Comparison of ENCODE assay signal across 8 cellular contexts in genomic region chr3:123286308-123287023, GRCh38.
DNase-seq lines count a peak whose midpoint lies in the region; ATAC-seq and TF ChIP-seq lines count a peak whose summit lies in the region.

No MANE protein-coding gene starts in this region.

- no peak overlapping the region for H3K4me3 Mint-ChIP-seq in activated T-cell treated with anti-CD3 and anti-CD28 coated beads, Interleukin-2, amount 50 U/mL, for 24 hours

- H3K27me3 ChIP-seq in SJCRH30 = no peaks in the 10 kb centered on the region; the same call in 1 of the 2 replicates
- no peaks in the 10 kb centered on the region for H3K27me3 ChIP-seq in right lobe of liver
- H3K27me3 ChIP-seq in upper lobe of right lung = no peaks in the 10 kb centered on the region

- no peaks in the 10 kb centered on the region for H3K4me1 Mint-ChIP-seq in activated T-cell treated with anti-CD3 and anti-CD28 coated beads, Interleukin-2, amount 50 U/mL, for 24 hours (ENCODE audit: low read depth)

- no peak overlapping the region for H3K27ac ChIP-seq in SJCRH30
- peak overlapping the region; percentile 29 for H3K27ac ChIP-seq in cingulate gyrus (ENCODE audit: low read depth, low read length)
- H3K27ac ChIP-seq in right lobe of liver = no peak overlapping the region
- H3K27ac ChIP-seq in upper lobe of right lung = no peak overlapping the region

- H3K4me3 ChIP-seq in SJCRH30 (no peak overlapping the region), right lobe of liver (no peak overlapping the region), upper lobe of right lung (no peak overlapping the region)

- H3K27ac Mint-ChIP-seq in activated T-cell treated with anti-CD3 and anti-CD28 coated beads, Interleukin-2, amount 50 U/mL, for 24 hours = no peak overlapping the region

- no peak for TF ChIP-seq POLR2A in right lobe of liver (IDR thresholded peaks at IDR 0.05)

- no peaks in the 10 kb centered on the region for H3K4me1 ChIP-seq in SJCRH30
- no peaks in the 10 kb centered on the region for H3K4me1 ChIP-seq in right lobe of liver
- H3K4me1 ChIP-seq in upper lobe of right lung = no peaks in the 10 kb centered on the region

- peak; percentile 42 for DNase-seq in activated T-cell treated with anti-CD3 and anti-CD28 coated beads, Interleukin-2, amount 50 U/mL, for 24 hours
- no peak for DNase-seq in activated T-cell treated with anti-CD3 and anti-CD28 coated beads, Interleukin-2, amount 50 U/mL, for 1 hour
- DNase-seq in SJCRH30 (peak; percentile 66 to 81), right lobe of liver (no peak), upper lobe of right lung (no peak)

- H3K27me3 Mint-ChIP-seq in activated T-cell treated with anti-CD3 and anti-CD28 coated beads, Interleukin-2, amount 50 U/mL, for 24 hours = peaks cover 7% of the 10 kb centered on the region

- no peaks in the 10 kb centered on the region for H3K36me3 ChIP-seq in SJCRH30
- no peaks in the 10 kb centered on the region for H3K36me3 ChIP-seq in right lobe of liver
- H3K36me3 ChIP-seq in upper lobe of right lung = no peaks in the 10 kb centered on the region

- TF ChIP-seq CTCF in right lobe of liver (IDR thresholded peaks at IDR 0.05) (peak; percentile 32 to 65 (median 52)), upper lobe of right lung (IDR thresholded peaks at IDR 0.05) (peak; percentile 54)

- no peaks in the 10 kb centered on the region for H3K36me3 Mint-ChIP-seq in activated T-cell treated with anti-CD3 and anti-CD28 coated beads, Interleukin-2, amount 50 U/mL, for 24 hours (ENCODE audit: low read depth)

- H3K9me3 ChIP-seq in SJCRH30 (replicated peaks) (no peaks in the 10 kb centered on the region), right lobe of liver (no peaks in the 10 kb centered on the region), upper lobe of right lung (no peaks in the 10 kb centered on the region)

- ATAC-seq in HG03066 (IDR thresholded peaks at IDR 0.05; ENCODE audit: low read depth, unreplicated experiment) (peak; percentile 66), right lobe of liver (peak; percentile 58 to 79 (median 66)), upper lobe of right lung (peak; percentile 62), HG02763 (IDR thresholded peaks at IDR 0.05; ENCODE audit: unreplicated experiment) (no peak)

- peaks cover 3% of the 10 kb centered on the region for H3K9me3 Mint-ChIP-seq in activated T-cell treated with anti-CD3 and anti-CD28 coated beads, Interleukin-2, amount 50 U/mL, for 24 hours

- 0% methylated on average over 1 of the region's 16 CpGs for WGBS in right lobe of liver (ENCODE audit: insufficient coverage, low coverage, low lambda C conversion rate, missing lambda C conversion rate)

- intact Hi-C loops in right lobe of liver (cut with DNase I) = no loop called here
- intact Hi-C loops in upper lobe of right lung (cut with DNase I) = no loop called here

Comparison
In these comparisons a context has a peak if more than half of its experiments do, and no peak if none do; other contexts are left out.
1. DNase-seq: peak in activated T-cell treated with anti-CD3 and anti-CD28 coated beads, Interleukin-2, amount 50 U/mL, for 24 hours (single experiment) and SJCRH30 (2 of 2); none in activated T-cell treated with anti-CD3 and anti-CD28 coated beads, Interleukin-2, amount 50 U/mL, for 1 hour (single experiment), right lobe of liver (0 of 3) and upper lobe of right lung (single experiment).